ENCODE assay signal across 16 cellular contexts in the genomic region with DNA sequence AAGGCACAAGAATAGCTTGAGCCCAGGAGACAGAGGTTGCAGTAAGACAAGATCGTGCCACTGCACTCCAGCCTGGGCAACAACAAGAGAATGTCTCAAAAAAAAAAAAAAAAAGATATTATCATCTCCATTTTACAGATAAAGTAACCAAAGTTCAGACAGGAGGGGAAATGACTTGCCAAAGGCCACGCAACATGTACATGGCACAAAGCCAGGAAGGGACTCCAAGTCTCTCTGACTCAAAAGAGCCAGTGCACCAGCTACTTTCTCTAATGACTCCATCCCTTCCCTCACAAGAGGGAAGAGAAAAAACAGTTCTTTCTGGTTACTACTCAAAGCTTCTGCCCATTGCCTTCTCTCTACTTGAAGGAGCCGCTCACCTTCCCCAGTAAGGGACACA. TPM values are rescaled to one million over a fixed set of nuclear protein-coding genes. Genes with fewer than 3 reads are reported as not detected.
A peak's percentile ranks its signal among the peaks of the same experiment; 100 is the strongest.
DNase-seq lines count a peak whose midpoint lies in the region; ATAC-seq and TF ChIP-seq lines count a peak whose summit lies in the region.
"Had no signal": no experiment of that assay in that cellular context is flagged by ENCODE, and none has a peak within 500 bp of the region (broad histone marks: within the 10 kb centered on the region; RNA-seq: fewer than 3 reads in every experiment).

No MANE protein-coding gene starts in this region.

- H3K79me2 ChIP-seq in PC-9 (ENCODE audit: low read depth): no peaks in the 10 kb centered on the region

- peaks cover 5% of the 10 kb centered on the region; the same call in 1 of the 2 replicates for H4K20me1 ChIP-seq in PC-9 (ENCODE audit: insufficient read depth)

- no peak overlapping the region for H3K4me3 ChIP-seq in Jurkat, Clone E6-1 (ENCODE audit: low read length)
- H3K4me3 ChIP-seq in PC-9: no peak overlapping the region
- H3K4me3 ChIP-seq: GM23338, transverse colon had no signal

- H2AFZ ChIP-seq in PC-9: no peak overlapping the region
- H2AFZ ChIP-seq: GM23338 had no signal

- no peak for TF ChIP-seq CTCF in PC-9 (conservative IDR thresholded peaks at IDR 0.05)

- CTCF ChIA-PET in activated CD4-positive, alpha-beta memory T cell treated with anti-CD3 and anti-CD28 coated beads for 36 hours (lab: Charles Lee): no interaction called here
- CTCF ChIA-PET in activated CD4-positive, alpha-beta memory T cell treated with anti-CD3 and anti-CD28 coated beads, Interleukin-2, amount 10 ng/mL, durations not matched to agents 7 days and 5 days (lab: Charles Lee): interaction anchor here (0.7 kb wide), 1 partner anchor 339 kb away, joined by 3 read pairs; no protein-coding TSS in a partner anchor
- CTCF ChIA-PET in PC-9 (lab: Charles Lee): interaction anchor here (0.7 kb wide), 1 partner anchor 1158 kb away, joined by 3 read pairs; no protein-coding TSS in a partner anchor

- no peaks in the 10 kb centered on the region for H3K27me3 ChIP-seq in PC-9 (ENCODE audit: insufficient read depth, low read depth)
- H3K27me3 ChIP-seq: transverse colon had no signal

- no peaks in the 10 kb centered on the region for H3K4me1 Mint-ChIP-seq in activated CD4-positive, alpha-beta memory T cell treated with anti-CD3 and anti-CD28 coated beads for 36 hours (ENCODE audit: low read depth)
- H3K4me1 Mint-ChIP-seq in activated CD4-positive, alpha-beta memory T cell treated with anti-CD3 and anti-CD28 coated beads, Interleukin-2, amount 10 ng/mL, durations not matched to agents 7 days and 5 days: no peaks in the 10 kb centered on the region
- H3K4me1 Mint-ChIP-seq in activated T-helper 17 cell treated with anti-CD3 and anti-CD28 coated beads, Interleukin-2, amount 50 U/mL, for 72 hours: no peaks in the 10 kb centered on the region

- no peak overlapping the region for H3K4me2 ChIP-seq in PC-9
- H3K4me2 ChIP-seq: GM23338 had no signal

- ATAC-seq in activated T-helper 17 cell treated with anti-CD3 and anti-CD28 coated beads, Interleukin-2, amount 50 U/mL, for 72 hours (replicated peaks): peak; percentile 24
- ATAC-seq in GM18520 (IDR thresholded peaks at IDR 0.05; ENCODE audit: unreplicated experiment): no peak
- ATAC-seq: GM23338, left cardiac atrium had no signal

- H3K4me3 Mint-ChIP-seq in activated CD4-positive, alpha-beta memory T cell treated with anti-CD3 and anti-CD28 coated beads for 36 hours: no peak overlapping the region
- H3K4me3 Mint-ChIP-seq in activated CD4-positive, alpha-beta memory T cell treated with anti-CD3 and anti-CD28 coated beads, Interleukin-2, amount 10 ng/mL, durations not matched to agents 7 days and 5 days: no peak overlapping the region
- no peak overlapping the region for H3K4me3 Mint-ChIP-seq in activated T-helper 17 cell treated with anti-CD3 and anti-CD28 coated beads, Interleukin-2, amount 50 U/mL, for 72 hours
- H3K4me3 Mint-ChIP-seq: GM23338; stimulated activated naive CD8-positive, alpha-beta T cell treated with anti-CD3 and anti-CD28 coated beads, Interleukin-15, Interleukin-2, amounts not matched to agents 100 ng/mL and 50 ng/mL, for 24 hours had no signal

- no peaks in the 10 kb centered on the region for H3K9me3 Mint-ChIP-seq in activated CD4-positive, alpha-beta memory T cell treated with anti-CD3 and anti-CD28 coated beads for 36 hours
- H3K9me3 Mint-ChIP-seq in activated CD4-positive, alpha-beta memory T cell treated with anti-CD3 and anti-CD28 coated beads, Interleukin-2, amount 10 ng/mL, durations not matched to agents 7 days and 5 days: no peaks in the 10 kb centered on the region
- H3K9me3 Mint-ChIP-seq in activated T-helper 17 cell treated with anti-CD3 and anti-CD28 coated beads, Interleukin-2, amount 50 U/mL, for 72 hours: no peaks in the 10 kb centered on the region
- H3K9me3 Mint-ChIP-seq: stimulated activated naive CD8-positive, alpha-beta T cell treated with anti-CD3 and anti-CD28 coated beads, Interleukin-15, Interleukin-2, amounts not matched to agents 100 ng/mL and 50 ng/mL, for 24 hours had no signal

- H3K4me1 ChIP-seq in PC-9 (replicated peaks; ENCODE audit: insufficient read depth): no peaks in the 10 kb centered on the region

- DNase-seq in activated CD4-positive, alpha-beta memory T cell treated with anti-CD3 and anti-CD28 coated beads for 36 hours: peak; percentile 41
- no peak for DNase-seq in activated CD4-positive, alpha-beta memory T cell treated with anti-CD3 and anti-CD28 coated beads, Interleukin-2, amount 10 ng/mL, durations not matched to agents 7 days and 5 days
- peak; percentile 21 for DNase-seq in Jurkat, Clone E6-1 (ENCODE audit: low read depth, low spot score)
- DNase-seq in lung microvascular endothelial cell (ENCODE audit: low read depth in 2 of 2) (peak; percentile 15 to 85), PC-9 (no peak), foreskin melanocyte (no peak)
- DNase-seq: activated effector memory CD4-positive, alpha-beta T cell treated with Interleukin-2 at 50 U/mL for 16 hours; anterior cingulate cortex; C1 segment of cervical spinal cord; left cardiac atrium; midbrain; transverse colon had no signal

- POLR2A ChIA-PET in activated CD4-positive, alpha-beta memory T cell treated with anti-CD3 and anti-CD28 coated beads for 36 hours (lab: Charles Lee): interaction anchor here (0.6 to 1.4 kb wide), 2 partner anchors 19 to 82 kb away, joined by 3 read pairs; no protein-coding TSS in a partner anchor
- POLR2A ChIA-PET in activated CD4-positive, alpha-beta memory T cell treated with anti-CD3 and anti-CD28 coated beads, Interleukin-2, amount 10 ng/mL, durations not matched to agents 7 days and 5 days (lab: Charles Lee): no interaction called here
- POLR2A ChIA-PET in PC-9 (lab: Charles Lee; ENCODE audit: unreplicated experiment): no interaction called here

- no peaks in the 10 kb centered on the region for H3F3A ChIP-seq in PC-9 (ENCODE audit: insufficient read depth, low read depth)

- no peaks in the 10 kb centered on the region for H3K9me3 ChIP-seq in PC-9 (ENCODE audit: insufficient read depth, low read depth)
- H3K9me3 ChIP-seq: transverse colon had no signal

- H3K9me2 ChIP-seq in PC-9 (ENCODE audit: insufficient read depth): no peaks in the 10 kb centered on the region

- no peaks in the 10 kb centered on the region for H3K36me3 ChIP-seq in PC-9 (ENCODE audit: low read depth)
- H3K36me3 ChIP-seq: transverse colon had no signal

- intact Hi-C loops in activated CD4-positive, alpha-beta memory T cell treated with anti-CD3 and anti-CD28 coated beads for 36 hours (cut with micrococcal nuclease): no loop called here
- intact Hi-C loops in PC-9 (cut with micrococcal nuclease; ENCODE audit: unreplicated experiment): no loop called here

- BruUV-seq in PC-9 (replicated peaks; lab: Mats Ljungman, UMichigan): no TSS peak

- H3K36me3 Mint-ChIP-seq in activated CD4-positive, alpha-beta memory T cell treated with anti-CD3 and anti-CD28 coated beads for 36 hours: no peaks in the 10 kb centered on the region
- H3K36me3 Mint-ChIP-seq in activated CD4-positive, alpha-beta memory T cell treated with anti-CD3 and anti-CD28 coated beads, Interleukin-2, amount 10 ng/mL, durations not matched to agents 7 days and 5 days (ENCODE audit: low read depth): no peaks in the 10 kb centered on the region
- H3K36me3 Mint-ChIP-seq in activated T-helper 17 cell treated with anti-CD3 and anti-CD28 coated beads, Interleukin-2, amount 50 U/mL, for 72 hours (ENCODE audit: low read depth): no peaks in the 10 kb centered on the region

- H3K27me3 Mint-ChIP-seq in activated CD4-positive, alpha-beta memory T cell treated with anti-CD3 and anti-CD28 coated beads for 36 hours: no peaks in the 10 kb centered on the region
- no peaks in the 10 kb centered on the region for H3K27me3 Mint-ChIP-seq in activated CD4-positive, alpha-beta memory T cell treated with anti-CD3 and anti-CD28 coated beads, Interleukin-2, amount 10 ng/mL, durations not matched to agents 7 days and 5 days
- no peaks in the 10 kb centered on the region for H3K27me3 Mint-ChIP-seq in activated T-helper 17 cell treated with anti-CD3 and anti-CD28 coated beads, Interleukin-2, amount 50 U/mL, for 72 hours
- H3K27me3 Mint-ChIP-seq: stimulated activated naive CD8-positive, alpha-beta T cell treated with anti-CD3 and anti-CD28 coated beads, Interleukin-15, Interleukin-2, amounts not matched to agents 100 ng/mL and 50 ng/mL, for 24 hours had no signal

- H3K27ac ChIP-seq in PC-9: no peak overlapping the region
- H3K27ac ChIP-seq: transverse colon had no signal

- H3K27ac Mint-ChIP-seq in activated CD4-positive, alpha-beta memory T cell treated with anti-CD3 and anti-CD28 coated beads for 36 hours: no peak overlapping the region
- no peak overlapping the region for H3K27ac Mint-ChIP-seq in activated CD4-positive, alpha-beta memory T cell treated with anti-CD3 and anti-CD28 coated beads, Interleukin-2, amount 10 ng/mL, durations not matched to agents 7 days and 5 days
- H3K27ac Mint-ChIP-seq in activated T-helper 17 cell treated with anti-CD3 and anti-CD28 coated beads, Interleukin-2, amount 50 U/mL, for 72 hours: peak overlapping the region; percentile 2
- H3K27ac Mint-ChIP-seq: GM23338; stimulated activated naive CD8-positive, alpha-beta T cell treated with anti-CD3 and anti-CD28 coated beads, Interleukin-15, Interleukin-2, amounts not matched to agents 100 ng/mL and 50 ng/mL, for 24 hours had no signal

RNA-seq across cellular contexts. Expression of a gene that starts 34.1 kb away (rescaled TPM):
- total RNA-seq in activated CD4-positive, alpha-beta memory T cell treated with anti-CD3 and anti-CD28 coated beads for 36 hours: 10 to 100 TPM; 27.2 to 30.3 TPM
- total RNA-seq in activated CD4-positive, alpha-beta memory T cell treated with anti-CD3 and anti-CD28 coated beads, Interleukin-2, amount 10 ng/mL, durations not matched to agents 7 days and 5 days: 10 to 100 TPM; 23.1 to 39.7 TPM
- polyA plus RNA-seq in Jurkat, Clone E6-1 (2012; ENCODE audit: insufficient read depth, insufficient read length): 25.0 TPM
- 10 to 100 TPM; 24.4 to 27.0 TPM for total RNA-seq in activated T-helper 17 cell treated with anti-CD3 and anti-CD28 coated beads, Interleukin-2, amount 50 U/mL, for 72 hours
- total RNA-seq in lung microvascular endothelial cell (40.8 and 55.4 TPM in 2 replicates), PC-9 (2021) (40.4 and 46.5 TPM in 2 replicates)

Comparison
In these comparisons a context has a peak if more than half of its experiments do, and no peak if none do; other contexts are left out.
1. DNase-seq: peak in activated CD4-positive, alpha-beta memory T cell treated with anti-CD3 and anti-CD28 coated beads for 36 hours (single experiment), Jurkat, Clone E6-1 (single experiment) and lung microvascular endothelial cell (2 of 2); none in activated CD4-positive, alpha-beta memory T cell treated with anti-CD3 and anti-CD28 coated beads, Interleukin-2, amount 10 ng/mL, durations not matched to agents 7 days and 5 days (single experiment), PC-9 (0 of 2) and foreskin melanocyte (single experiment).